ENCODE assay signal across 8 cellular contexts in the genomic region with DNA sequence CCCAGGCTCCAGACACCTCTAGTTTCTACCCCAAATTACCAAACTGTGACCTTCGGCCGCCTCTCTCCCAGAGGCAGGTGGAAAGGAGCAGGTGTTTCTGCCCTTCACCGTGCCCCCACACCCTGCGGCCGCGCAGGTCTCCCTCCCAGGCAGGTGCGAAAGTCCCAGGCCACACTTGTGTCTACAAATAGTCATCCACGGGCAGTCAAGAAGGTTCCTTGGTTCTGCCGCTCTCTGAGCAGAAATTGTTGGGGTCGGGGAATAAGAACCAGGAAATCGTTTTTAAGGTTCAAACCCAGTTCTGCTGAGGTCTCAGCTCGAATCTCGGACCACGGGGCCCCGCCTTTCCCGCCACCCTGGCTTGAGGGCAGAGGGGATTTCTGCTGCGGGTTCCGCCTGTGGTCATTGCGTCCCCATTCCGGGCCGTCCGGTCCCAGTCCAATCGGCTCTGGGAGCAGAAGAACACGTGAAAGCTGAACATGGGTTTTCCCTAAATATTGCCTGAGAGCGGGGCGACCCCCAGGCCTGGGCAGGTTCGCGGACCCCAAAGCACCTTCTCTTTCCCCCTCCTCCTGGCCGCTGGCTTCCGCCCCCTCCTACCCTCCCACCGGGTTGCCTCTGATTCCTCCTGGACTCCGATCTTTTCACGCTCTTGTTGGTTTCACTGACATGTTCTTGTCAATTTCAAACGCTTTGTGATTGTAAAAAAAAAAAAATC. TPM values are rescaled to one million over a fixed set of nuclear protein-coding genes. Genes with fewer than 3 reads are reported as not detected.
A peak's percentile ranks its signal among the peaks of the same experiment; 100 is the strongest.
DNase-seq lines count a peak whose midpoint lies in the region; ATAC-seq and TF ChIP-seq lines count a peak whose summit lies in the region.

No MANE protein-coding gene starts in this region.

- H3K36me3 Mint-ChIP-seq in T-helper 17 cell (ENCODE audit: low read depth), result no peaks in the 10 kb centered on the region
- H3K36me3 Mint-ChIP-seq in naive thymus-derived CD4-positive, alpha-beta T cell, result peaks cover 0 to 8% (median 0%) of the 10 kb centered on the region in 5 donors

- intact Hi-C loops in naive thymus-derived CD4-positive, alpha-beta T cell (cut with micrococcal nuclease), result loop anchor here in 1 of 2 donors (1.0 to 10.0 kb wide), 4 partner anchors 133 to 1349 kb away; partner anchors contain the start of genes DTL, INTS7 and RCOR3

- H3K27ac ChIP-seq in naive thymus-derived CD4-positive, alpha-beta T cell (ENCODE audit: low read depth, low read length), result no peak overlapping the region

- CTCF ChIA-PET in naive thymus-derived CD4-positive, alpha-beta T cell (lab: Charles Lee), result no interaction called here

- H3K9me3 Mint-ChIP-seq in naive thymus-derived CD4-positive, alpha-beta T cell, result peaks cover 0 to 2% (median 0%) of the 10 kb centered on the region in 11 donors

- peaks cover 33% of the 10 kb centered on the region for H3K27me3 ChIP-seq in BE2C
- peaks cover 17 to 26% of the 10 kb centered on the region in 2 donors for H3K27me3 ChIP-seq in naive thymus-derived CD4-positive, alpha-beta T cell (ENCODE audit: control insufficient read depth in 2 of 2, insufficient read depth in 2 of 2, low read length in 2 of 2)

- DNase-seq in BE2C (no peak), T-helper 17 cell (peak in 1 of 3 donors; percentile 21), epithelial cell of esophagus (ENCODE audit: low read depth) (no peak), AG20443 (ENCODE audit: low spot score) (no peak), HPDE6-E6E7 (ENCODE audit: extremely low spot score) (no peak)
- peak in 4 of 9 donors; percentile 5 to 48 (median 28) for DNase-seq in naive thymus-derived CD4-positive, alpha-beta T cell
- no peak for DNase-seq in effector CD4-positive, alpha-beta T cell

- peaks cover 20% of the 10 kb centered on the region for H3K4me1 ChIP-seq in BE2C
- H3K4me1 ChIP-seq in naive thymus-derived CD4-positive, alpha-beta T cell (ENCODE audit: control insufficient read depth in 2 of 2, insufficient read depth in 2 of 2, low read length in 2 of 2), result peaks cover 17 to 23% of the 10 kb centered on the region in 2 donors

- peak overlapping the region; percentile 90 for H3K27ac Mint-ChIP-seq in T-helper 17 cell
- peak overlapping the region in 7 of 9 donors; percentile 28 to 98 (median 59) for H3K27ac Mint-ChIP-seq in naive thymus-derived CD4-positive, alpha-beta T cell

- ATAC-seq in GM19438 (IDR thresholded peaks at IDR 0.05; ENCODE audit: low read depth, unreplicated experiment) (peak; percentile 7), T-helper 17 cell (no peak)
- ATAC-seq in naive thymus-derived CD4-positive, alpha-beta T cell, result no peak

- TF ChIP-seq CTCF in BE2C (IDR thresholded peaks at IDR 0.05; ENCODE audit: low read depth, low read length), result no peak
- TF ChIP-seq CTCF in epithelial cell of esophagus (IDR thresholded peaks at IDR 0.05; ENCODE audit: insufficient read depth, low read depth, low read length, missing control alignments), result no peak

- H3K4me3 ChIP-seq in BE2C (ENCODE audit: low read depth, low read length) (peak overlapping the region; percentile 72), epithelial cell of esophagus (ENCODE audit: low read length) (peak overlapping the region; percentile 66)
- H3K4me3 ChIP-seq in naive thymus-derived CD4-positive, alpha-beta T cell (ENCODE audit: low read length), result peak overlapping the region; percentile 70

- POLR2A ChIA-PET in naive thymus-derived CD4-positive, alpha-beta T cell (lab: Charles Lee), result interaction anchor here (0.6 kb wide), 1 partner anchor 27 kb away, joined by 3 read pairs; no protein-coding TSS in a partner anchor

- peaks cover 70% of the 10 kb centered on the region for H3K27me3 Mint-ChIP-seq in T-helper 17 cell
- H3K27me3 Mint-ChIP-seq in naive thymus-derived CD4-positive, alpha-beta T cell, result peaks cover 56 to 69% (median 63%) of the 10 kb centered on the region in 5 donors

- peaks cover 23% of the 10 kb centered on the region for H3K4me1 Mint-ChIP-seq in T-helper 17 cell
- H3K4me1 Mint-ChIP-seq in naive thymus-derived CD4-positive, alpha-beta T cell, result peaks cover 17 to 46% (median 21%) of the 10 kb centered on the region in 7 donors

- H3K9me3 ChIP-seq in BE2C (no peaks in the 10 kb centered on the region), T-helper 17 cell (ENCODE audit: control insufficient read depth, low read length, poor library complexity, severe bottlenecking) (no peaks in the 10 kb centered on the region)
- H3K9me3 ChIP-seq in naive thymus-derived CD4-positive, alpha-beta T cell (ENCODE audit: control insufficient read depth in 2 of 3, low read length in 3 of 3), result no peaks in the 10 kb centered on the region

- peak overlapping the region; percentile 94 for H3K4me3 Mint-ChIP-seq in T-helper 17 cell
- peak overlapping the region; percentile 90 to 98 (median 95) for H3K4me3 Mint-ChIP-seq in naive thymus-derived CD4-positive, alpha-beta T cell

- no peaks in the 10 kb centered on the region for H3K36me3 ChIP-seq in BE2C
- no peaks in the 10 kb centered on the region for H3K36me3 ChIP-seq in naive thymus-derived CD4-positive, alpha-beta T cell (ENCODE audit: control insufficient read depth in 2 of 3, insufficient read depth in 3 of 3, low read length in 3 of 3)

RNA-seq across cellular contexts. Expression of gene ATF3, which starts 1.2 kb away (rescaled TPM):
- polyA plus RNA-seq in BE2C (2012; ENCODE audit: insufficient read depth, insufficient read length, low read depth), result 23.1 TPM
- total RNA-seq in T-helper 17 cell, result 10 to 100 TPM; 53.0 to 72.5 TPM
- total RNA-seq in naive thymus-derived CD4-positive, alpha-beta T cell, result 10 to 100 TPM in 3 of 5 experiments, under 1 TPM in 2; 0.57 to 83.4 (median 12.5) TPM
- not detected for polyA plus RNA-seq in naive thymus-derived CD4-positive, alpha-beta T cell
